Comparison of ENCODE assay signal across 1 cellular context in the genomic region with DNA sequence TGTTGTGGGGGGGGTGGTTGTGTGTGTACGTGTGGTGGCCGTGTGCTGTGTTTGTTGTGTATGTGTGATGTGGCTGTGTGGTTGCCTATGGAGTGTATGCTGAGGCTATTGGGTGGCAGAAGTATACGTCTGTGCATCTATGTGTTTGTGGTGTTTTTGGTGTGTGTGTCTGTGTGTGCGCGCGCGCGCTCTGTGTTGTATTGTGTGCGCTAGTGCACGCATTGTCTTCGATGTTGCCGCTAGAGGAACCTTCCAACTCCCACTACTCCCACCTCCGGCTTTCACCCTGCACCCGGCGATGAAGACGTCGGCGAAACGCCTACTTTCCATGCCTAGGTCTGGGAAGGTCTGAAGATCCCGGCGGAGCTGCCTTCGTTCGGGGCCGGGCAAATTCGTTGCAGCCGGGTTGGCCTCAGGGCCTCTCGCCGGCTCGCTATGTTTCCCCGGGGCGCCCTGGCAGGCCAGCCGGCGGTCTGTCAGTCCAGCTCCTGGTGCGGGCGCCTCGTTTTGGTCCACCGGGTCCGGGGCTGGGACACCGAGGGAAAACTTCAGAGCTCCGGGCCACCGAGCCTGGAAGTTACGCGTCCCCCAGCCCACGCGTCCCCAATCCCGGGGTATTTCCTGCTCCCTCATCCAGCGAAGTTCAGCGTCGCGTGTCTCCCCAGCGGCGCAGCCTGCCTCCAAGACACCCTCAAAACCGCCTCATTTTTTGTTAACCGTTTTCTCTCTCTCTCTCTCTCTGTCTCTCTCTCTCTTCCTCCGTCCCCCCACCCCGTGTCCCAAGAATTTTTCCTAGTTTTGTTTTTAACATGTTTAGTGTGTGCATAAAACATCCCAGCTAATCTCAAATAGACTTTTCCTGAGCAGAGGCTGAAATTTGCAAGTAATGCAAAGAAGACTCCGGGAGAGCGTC.
TF ChIP-seq lines count a peak whose summit lies in the region.

No MANE protein-coding gene starts in this region.

TF ChIP-seq in SK-N-SH, 30 proteins besides CTCF, POLR2A, EP300 and RAD21:
- peak; percentile 59 for TF ChIP-seq EZH2phosphoT487 (IDR thresholded peaks at IDR 0.05; ENCODE audit: borderline replicate concordance, low read depth)
- no peak for TF ChIP-seq PBX3 (IDR thresholded peaks at IDR 0.05)
